10 cellular contexts compared by ENCODE assay signal in genomic region chr18:34223164-34223892, GRCh38. TPM values are rescaled to one million over a fixed set of nuclear protein-coding genes. Genes with fewer than 3 reads are reported as not detected.
DNase-seq lines count a peak whose midpoint lies in the region; ATAC-seq and TF ChIP-seq lines count a peak whose summit lies in the region.
"Had no signal": no experiment of that assay in that cellular context is flagged by ENCODE, and none has a peak within 500 bp of the region (broad histone marks: within the 10 kb centered on the region; RNA-seq: fewer than 3 reads in every experiment).

No MANE protein-coding gene starts in this region.

- H2BK15ac ChIP-seq in IMR-90 (ENCODE audit: low read depth, low read length) = no peak overlapping the region

- no peaks in the 10 kb centered on the region for H3K79me1 ChIP-seq in IMR-90 (ENCODE audit: low read depth in 1 of 2, low read length in 2 of 2)

- peak overlapping the region; percentile 39; the same call in 1 of the 2 replicates for H3K4me2 ChIP-seq in IMR-90 (ENCODE audit: low read depth, low read length)
- H3K4me2 ChIP-seq in PC-9 = no peak overlapping the region

- H3K9me1 ChIP-seq in IMR-90 (ENCODE audit: insufficient read depth, low read length) = no peaks in the 10 kb centered on the region

- H3K79me2 ChIP-seq in PC-9 (ENCODE audit: low read depth) = no peaks in the 10 kb centered on the region

- DNase-seq in AG20443 (ENCODE audit: low spot score) (peak; percentile 6), IMR-90 (no peak), breast epithelium (ENCODE audit: low spot score in 2 of 2) (no peak), mesothelial cell of epicardium (ENCODE audit: low spot score in 2 of 2, unreplicated experiment in 2 of 2) (peak in 1 of 2 experiments; percentile 19), PC-9 (no peak)
- no peak for DNase-seq in stimulated activated CD4-positive, alpha-beta T cell treated with anti-CD3 and anti-CD28 coated beads, Interleukin-4, amount 100 ng/mL, for 4 hours

- BruUV-seq in IMR-90 (replicated peaks; lab: Mats Ljungman, UMichigan) (no TSS peak), PC-9 (replicated peaks; lab: Mats Ljungman, UMichigan) (no TSS peak)

- H2AK5ac ChIP-seq in IMR-90 (ENCODE audit: low read depth, low read length) = no peak overlapping the region

- H3K18ac ChIP-seq in IMR-90 (ENCODE audit: low read depth, low read length) = no peak overlapping the region

- POLR2A ChIA-PET in IMR-90 (lab: Charles Lee; ENCODE audit: unreplicated experiment) (no interaction called here), PC-9 (lab: Charles Lee; ENCODE audit: unreplicated experiment) (no interaction called here)

- no peak overlapping the region for H3K27ac Mint-ChIP-seq in mesothelial cell of epicardium
- H3K27ac Mint-ChIP-seq: T-helper 1 cell treated with Interleukin-12 subunit alpha and Interleukin-12 subunit beta and Interleukin-4 antibody, amounts not matched to agents 30 μg/mL and 1 μg/mL, for 36 hours had no signal

- dilution Hi-C loops in IMR-90 (cut with HindIII; ENCODE audit: low sequenced_read_pairs, unreplicated experiment) = no loop called here

- H3K4ac ChIP-seq in IMR-90 (ENCODE audit: low read depth, low read length) = no peak overlapping the region

- H3K4me3 ChIP-seq in IMR-90 (ENCODE audit: insufficient read depth, low read depth, low read length) = no peak overlapping the region
- peak overlapping the region; percentile 37 to 68 (median 54) for H3K4me3 ChIP-seq in breast epithelium
- no peak overlapping the region for H3K4me3 ChIP-seq in PC-9

- no peak overlapping the region for H2AK9ac ChIP-seq in IMR-90 (replicated peaks; ENCODE audit: low read depth, low read length, poor library complexity)

- TF ChIP-seq CTCF in IMR-90 (conservative IDR thresholded peaks at IDR 0.05; ENCODE audit: low read depth, low read length) (no peak), breast epithelium (IDR thresholded peaks at IDR 0.05) (no peak), mesothelial cell of epicardium (IDR thresholded peaks at IDR 0.05; ENCODE audit: unreplicated experiment) (no peak), PC-9 (conservative IDR thresholded peaks at IDR 0.05) (no peak)

- no peak overlapping the region for H3K56ac ChIP-seq in IMR-90 (ENCODE audit: extremely low read depth, insufficient read depth, low read length)

- 3% methylated on average over 13 of the region's 51 CpGs; no CpG with 5 or more reads in 1 of the 2 experiments for WGBS in IMR-90 (ENCODE audit: extremely low coverage in 2 of 2, insufficient read length in 1 of 2), 2 experiments

- no peak overlapping the region for H3K9ac ChIP-seq in IMR-90 (ENCODE audit: low read depth, low read length)

- peaks cover 25% of the 10 kb centered on the region for H3K4me1 Mint-ChIP-seq in mesothelial cell of epicardium

- CTCF ChIA-PET in IMR-90 (lab: Yijun Ruan, JAX) = no interaction called here
- CTCF ChIA-PET in PC-9 (lab: Charles Lee) = no interaction called here

- 0 out of 2 replicates have a peak, but pooled peaks cover 1% of the 10 kb centered on the region for H3K4me1 ChIP-seq in IMR-90 (ENCODE audit: control insufficient read depth, insufficient read depth, low read length)
- peaks cover 0 to 2% of the 10 kb centered on the region in 2 donors for H3K4me1 ChIP-seq in breast epithelium
- no peaks in the 10 kb centered on the region for H3K4me1 ChIP-seq in PC-9 (replicated peaks; ENCODE audit: insufficient read depth)

- no peak overlapping the region for H2BK120ac ChIP-seq in IMR-90 (ENCODE audit: low read depth, low read length)

- no peak overlapping the region for H4K91ac ChIP-seq in IMR-90 (ENCODE audit: insufficient read depth, low read depth, low read length)

- H3K4me3 Mint-ChIP-seq in mesothelial cell of epicardium = peak overlapping the region; percentile 73
- H3K4me3 Mint-ChIP-seq: T-helper 1 cell treated with Interleukin-12 subunit alpha and Interleukin-12 subunit beta and Interleukin-4 antibody, amounts not matched to agents 30 μg/mL and 1 μg/mL, for 36 hours had no signal

- no peaks in the 10 kb centered on the region for H3K9me3 Mint-ChIP-seq in mesothelial cell of epicardium
- H3K9me3 Mint-ChIP-seq: T-helper 1 cell treated with Interleukin-12 subunit alpha and Interleukin-12 subunit beta and Interleukin-4 antibody, amounts not matched to agents 30 μg/mL and 1 μg/mL, for 36 hours had no signal

- H3F3A ChIP-seq in PC-9 (ENCODE audit: insufficient read depth, low read depth) = no peaks in the 10 kb centered on the region

- H3K27me3 Mint-ChIP-seq in mesothelial cell of epicardium (ENCODE audit: low read depth) = peaks cover 84% of the 10 kb centered on the region

- H3K9me3 ChIP-seq in IMR-90 (ENCODE audit: control insufficient read depth, insufficient read depth, low read length) = no peaks in the 10 kb centered on the region
- no peaks in the 10 kb centered on the region for H3K9me3 ChIP-seq in breast epithelium
- H3K9me3 ChIP-seq in PC-9 (ENCODE audit: insufficient read depth, low read depth) = no peaks in the 10 kb centered on the region

- H4K20me1 ChIP-seq in IMR-90 (ENCODE audit: insufficient read depth, low read length) (no peaks in the 10 kb centered on the region), PC-9 (ENCODE audit: insufficient read depth) (no peaks in the 10 kb centered on the region)

- peaks cover 36% of the 10 kb centered on the region for H3K27me3 ChIP-seq in IMR-90 (ENCODE audit: control insufficient read depth, insufficient read depth, low read length)
- peaks cover 0 to 46% of the 10 kb centered on the region in 2 donors for H3K27me3 ChIP-seq in breast epithelium
- peaks cover 9% of the 10 kb centered on the region for H3K27me3 ChIP-seq in PC-9 (ENCODE audit: insufficient read depth, low read depth)

- H3K36me3 ChIP-seq in IMR-90 (ENCODE audit: control insufficient read depth, insufficient read depth, low read length) = no peaks in the 10 kb centered on the region
- H3K36me3 ChIP-seq in breast epithelium = no peaks in the 10 kb centered on the region
- no peaks in the 10 kb centered on the region for H3K36me3 ChIP-seq in PC-9 (ENCODE audit: low read depth)

- no peaks in the 10 kb centered on the region for H3K36me3 Mint-ChIP-seq in mesothelial cell of epicardium

- TF ChIP-seq POLR2A in IMR-90 (IDR thresholded peaks at IDR 0.05; ENCODE audit: low read depth, low read length) = no peak
- no peak for TF ChIP-seq POLR2A in breast epithelium (IDR thresholded peaks at IDR 0.05)

- no peak overlapping the region for H4K5ac ChIP-seq in IMR-90 (ENCODE audit: low read depth, low read length)

- H3K9me2 ChIP-seq in PC-9 (ENCODE audit: insufficient read depth) = no peaks in the 10 kb centered on the region

- intact Hi-C loops in IMR-90 (cut with micrococcal nuclease) (no loop called here), breast epithelium (cut with DNase I; ENCODE audit: low total_unique reads) (no loop called here), PC-9 (cut with micrococcal nuclease; ENCODE audit: unreplicated experiment) (no loop called here)

- H4K8ac ChIP-seq in IMR-90 (ENCODE audit: low read depth in 2 of 2, low read length in 2 of 2) = no peak overlapping the region

- no peak overlapping the region for H3K14ac ChIP-seq in IMR-90 (replicated peaks; ENCODE audit: low read depth, low read length)

- no peak overlapping the region for H2BK20ac ChIP-seq in IMR-90 (ENCODE audit: low read depth, low read length)

- H3K23ac ChIP-seq in IMR-90 (ENCODE audit: low read depth, low read length) = no peak overlapping the region

- H2AFZ ChIP-seq in IMR-90 (replicated peaks; ENCODE audit: low read length, poor library complexity) = no peak overlapping the region
- no peak overlapping the region for H2AFZ ChIP-seq in PC-9

- ATAC-seq in IMR-90 (ENCODE audit: low read depth) (no peak), HG02759 (IDR thresholded peaks at IDR 0.05; ENCODE audit: unreplicated experiment) (no peak), GM19455 (IDR thresholded peaks at IDR 0.05; ENCODE audit: unreplicated experiment) (no peak)

- no peak overlapping the region for H2BK5ac ChIP-seq in IMR-90 (ENCODE audit: low read depth, low read length, poor library complexity, severe bottlenecking)

- no peak for TF ChIP-seq RAD21 in IMR-90 (IDR thresholded peaks at IDR 0.05; ENCODE audit: low read length)

- no peak overlapping the region for H3K27ac ChIP-seq in IMR-90 (ENCODE audit: insufficient read depth, low read length)
- no peak overlapping the region for H3K27ac ChIP-seq in breast epithelium
- H3K27ac ChIP-seq in PC-9 = no peak overlapping the region

- in situ Hi-C loops in IMR-90 (cut with MboI; ENCODE audit: low sequenced_read_pairs) = no loop called here

TF ChIP-seq in IMR-90, 13 proteins besides CTCF, POLR2A, EP300 and RAD21:
- TF ChIP-seq RFX5 (IDR thresholded peaks at IDR 0.05; ENCODE audit: low read depth, low read length) = no peak
- TF ChIP-seq, protein P1, sequence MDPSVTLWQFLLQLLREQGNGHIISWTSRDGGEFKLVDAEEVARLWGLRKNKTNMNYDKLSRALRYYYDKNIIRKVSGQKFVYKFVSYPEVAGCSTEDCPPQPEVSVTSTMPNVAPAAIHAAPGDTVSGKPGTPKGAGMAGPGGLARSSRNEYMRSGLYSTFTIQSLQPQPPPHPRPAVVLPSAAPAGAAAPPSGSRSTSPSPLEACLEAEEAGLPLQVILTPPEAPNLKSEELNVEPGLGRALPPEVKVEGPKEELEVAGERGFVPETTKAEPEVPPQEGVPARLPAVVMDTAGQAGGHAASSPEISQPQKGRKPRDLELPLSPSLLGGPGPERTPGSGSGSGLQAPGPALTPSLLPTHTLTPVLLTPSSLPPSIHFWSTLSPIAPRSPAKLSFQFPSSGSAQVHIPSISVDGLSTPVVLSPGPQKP (IDR thresholded peaks at IDR 0.05; ENCODE audit: borderline replicate concordance, low read depth, low read length) = no peak
- no peak for TF ChIP-seq CEBPB (IDR thresholded peaks at IDR 0.05; ENCODE audit: low read depth, low read length)
- TF ChIP-seq CHD1 (IDR thresholded peaks at IDR 0.05; ENCODE audit: low read depth, low read length) = no peak
- no peak for TF ChIP-seq MXI1 (IDR thresholded peaks at IDR 0.05; ENCODE audit: borderline replicate concordance, low read depth, low read length)
- no peak for TF ChIP-seq MAZ (IDR thresholded peaks at IDR 0.05; ENCODE audit: borderline replicate concordance, low read depth, low read length)

RNA-seq across cellular contexts. Expression of gene NOL4, which starts 1.4 kb away (rescaled TPM):
- not detected in 2 replicates for total RNA-seq in IMR-90 (2012; rRNA removed)
- polyA plus RNA-seq in IMR-90 (2012; rRNA removed) = not detected in 2 replicates
- polyA plus RNA-seq in IMR-90 (2012; cell fraction: cytosol; rRNA removed) = 0.02 TPM in 1 of 2 replicates, not detected in the other
- polyA plus RNA-seq in IMR-90 (2012; cell fraction: nucleus; rRNA removed; ENCODE audit: low replicate concordance) = not detected in 2 replicates
- total RNA-seq in breast epithelium = under 1 TPM in 1 of 3 donors, not detected in 2; under 0.01 TPM
- total RNA-seq in mesothelial cell of epicardium = 1.4 to 2.6 TPM (median 2.6 TPM) in 3 replicates
- not detected in 2 replicates for total RNA-seq in PC-9 (2021)
- total RNA-seq: mononuclear cell had no signal

Comparison
In these comparisons a context has a peak if more than half of its experiments do, and no peak if none do; other contexts are left out.
1. H3K4me3 ChIP-seq: peak in breast epithelium (3 of 3); none in IMR-90 (single experiment) and PC-9 (single experiment).